9 cellular contexts compared by ENCODE assay signal in the genomic region with DNA sequence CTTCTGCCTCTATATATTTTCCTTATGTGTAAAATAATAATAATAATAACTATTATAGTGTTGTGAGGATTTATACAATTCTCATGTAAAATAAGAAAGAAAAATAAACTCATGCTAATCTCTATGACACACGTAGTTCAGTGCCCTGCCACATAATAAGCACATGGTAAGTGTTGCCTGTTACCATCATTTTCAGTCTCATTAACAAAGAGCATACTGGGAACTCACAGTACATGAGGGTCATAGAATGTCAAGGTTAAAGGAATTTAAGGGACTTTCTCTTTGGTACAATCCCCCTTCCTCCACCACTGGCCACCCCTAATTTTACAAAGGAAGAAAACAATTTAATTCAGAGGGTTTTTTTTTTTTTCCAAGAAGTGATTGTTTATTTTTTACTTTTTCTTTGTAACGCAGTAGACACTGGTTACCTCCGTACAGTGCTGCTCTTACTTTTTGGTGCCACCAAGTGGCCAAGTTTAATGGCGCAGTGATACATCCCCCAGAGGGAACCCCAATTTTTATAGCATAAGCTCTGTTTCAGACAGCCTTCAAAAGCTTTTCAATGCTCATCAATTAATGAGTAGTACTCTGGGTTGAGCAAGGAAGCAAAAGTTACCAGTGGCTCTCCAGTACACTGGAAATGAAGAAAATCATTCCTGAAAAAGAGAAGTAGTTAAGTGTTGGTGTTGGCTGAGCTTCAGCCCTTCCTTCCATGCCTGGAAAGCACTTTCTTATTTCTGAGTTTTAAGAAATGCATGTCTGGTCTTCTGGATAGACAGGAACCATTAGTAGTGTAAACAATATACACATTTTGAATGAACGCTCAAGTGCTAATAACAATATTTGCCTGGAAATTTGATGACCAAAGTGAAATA.
DNase-seq lines count a peak whose midpoint lies in the region; ATAC-seq and TF ChIP-seq lines count a peak whose summit lies in the region.
"Had no signal": no experiment of that assay in that cellular context is flagged by ENCODE, and none has a peak within 500 bp of the region (broad histone marks: within the 10 kb centered on the region; RNA-seq: fewer than 3 reads in every experiment).

No MANE protein-coding gene starts in this region.

- H3K36me3 ChIP-seq in tibial artery = no peaks in the 10 kb centered on the region

- no peaks in the 10 kb centered on the region for H3K27me3 ChIP-seq in tibial artery

- intact Hi-C loops in tibial artery (cut with DNase I; ENCODE audit: low total_unique reads) = no loop called here

- H3K27ac Mint-ChIP-seq in endothelial cell (ENCODE audit: unreplicated experiment) = no peak overlapping the region
- no peak overlapping the region for H3K27ac Mint-ChIP-seq in neural crest cell (ENCODE audit: unreplicated experiment)

- H3K4me3 Mint-ChIP-seq in endothelial cell (ENCODE audit: unreplicated experiment) (no peak overlapping the region), neural crest cell (no peak overlapping the region)

- no peaks in the 10 kb centered on the region for H3K9me3 Mint-ChIP-seq in endothelial cell (ENCODE audit: unreplicated experiment)
- peaks cover 5% of the 10 kb centered on the region for H3K9me3 Mint-ChIP-seq in neural crest cell

- DNase-seq in NOMO-1 treated with dmso at 0.1 percent for 144 hours (lab: John Stamatoyannopoulos, UW; ENCODE audit: unreplicated experiment) = peak; percentile 5
- DNase-seq in NOMO-1 treated with DMSO at 0.1 percent for 48 hours (lab: John Stamatoyannopoulos, UW; ENCODE audit: unreplicated experiment) = no peak
- peak; percentile 23 for DNase-seq in NCI-H1105 (lab: John Stamatoyannopoulos, UW)
- DNase-seq in activated CD4-positive, alpha-beta T cell treated with anti-CD3 and anti-CD28 coated beads, Interleukin-2, amount 50 U/mL, for 48 hours = peak; percentile 64 to 73
- DNase-seq in endothelial cell (ENCODE audit: low spot score) = peak; percentile 56
- DNase-seq in neural crest cell (ENCODE audit: low read depth, low spot score) = peak; percentile 43
- DNase-seq in tibial artery = peak in 1 of 2 donors; percentile 34

- peak; percentile 96 for ATAC-seq in HG02623 (IDR thresholded peaks at IDR 0.05; ENCODE audit: unreplicated experiment)

- H3K27ac ChIP-seq in tibial artery = no peak overlapping the region
- H3K27ac ChIP-seq: parathyroid adenoma had no signal

- peaks cover 3% of the 10 kb centered on the region for H3K36me3 Mint-ChIP-seq in endothelial cell (ENCODE audit: low read depth, unreplicated experiment)
- peaks cover 2% of the 10 kb centered on the region for H3K36me3 Mint-ChIP-seq in neural crest cell (ENCODE audit: low read depth)

- H3K4me1 ChIP-seq in tibial artery = peaks cover 0 to 6% (median 0%) of the 10 kb centered on the region in 4 donors
- H3K4me1 ChIP-seq: parathyroid adenoma had no signal

- TF ChIP-seq CTCF in endothelial cell (IDR thresholded peaks at IDR 0.05; ENCODE audit: unreplicated experiment) (peak; percentile 69), neural crest cell (conservative IDR thresholded peaks at IDR 0.05) (peak; percentile 78), tibial artery (IDR thresholded peaks at IDR 0.05) (peak; percentile 57 to 63)

- H3K4me1 Mint-ChIP-seq in endothelial cell (ENCODE audit: unreplicated experiment) (no peaks in the 10 kb centered on the region), neural crest cell (peaks cover 8% of the 10 kb centered on the region)

- H3K4me3 ChIP-seq in tibial artery = no peak overlapping the region

- no peaks in the 10 kb centered on the region for H3K27me3 Mint-ChIP-seq in endothelial cell (ENCODE audit: unreplicated experiment)
- peaks cover 2% of the 10 kb centered on the region for H3K27me3 Mint-ChIP-seq in neural crest cell (ENCODE audit: low read depth)

- H3K9me3 ChIP-seq in tibial artery = no peaks in the 10 kb centered on the region
